19 cellular contexts compared by ENCODE assay signal in genomic region chr2:71250945-71251344, GRCh38. TPM values are rescaled to one million over a fixed set of nuclear protein-coding genes. Genes with fewer than 3 reads are reported as not detected.
DNase-seq lines count a peak whose midpoint lies in the region; ATAC-seq, FAIRE-seq and TF ChIP-seq lines count a peak whose summit lies in the region.
"Had no signal": no experiment of that assay in that cellular context is flagged by ENCODE, and none has a peak within 500 bp of the region (broad histone marks: within the 10 kb centered on the region; RNA-seq: fewer than 3 reads in every experiment).

No MANE protein-coding gene starts in this region.

- H2BK20ac ChIP-seq in H9 (ENCODE audit: low read depth, low read length, poor library complexity, severe bottlenecking): no peak overlapping the region

- no peaks in the 10 kb centered on the region for H3K79me2 ChIP-seq in H9 (ENCODE audit: insufficient read depth, low read length)
- no peaks in the 10 kb centered on the region for H3K79me2 ChIP-seq in HepG2 (ENCODE audit: insufficient read depth, low read length)

- H3K4me3 ChIP-seq in endodermal cell (ENCODE audit: low read length): no peak overlapping the region
- H3K4me3 ChIP-seq in HepG2 (replicated peaks in 1 of 3; ENCODE audit: insufficient read depth in 1 of 3, low read depth in 2 of 3, low read length in 3 of 3): no peak overlapping the region
- H3K4me3 ChIP-seq: K562 had no signal

- H2BK120ac ChIP-seq in H9 (ENCODE audit: low read depth, low read length, poor library complexity, severe bottlenecking): no peak overlapping the region

- H3K4me3 Mint-ChIP-seq in Calu3 (ENCODE audit: low read depth, unreplicated experiment) (no peak overlapping the region), H9 (no peak overlapping the region), endodermal cell (no peak overlapping the region)
- H3K4me3 Mint-ChIP-seq: CD4-positive, alpha-beta T cell had no signal

- H2AFZ ChIP-seq in H9 (ENCODE audit: low read length) (no peak overlapping the region), HepG2 (ENCODE audit: low read length) (no peak overlapping the region)

- H3K56ac ChIP-seq in H9 (ENCODE audit: insufficient read length, low read depth, low read length): no peak overlapping the region

- H2BK12ac ChIP-seq in H9 (ENCODE audit: insufficient read length, low read depth, low read length): no peak overlapping the region

- H3K36me3 Mint-ChIP-seq in Calu3 (ENCODE audit: insufficient read depth, unreplicated experiment): no peaks in the 10 kb centered on the region
- peaks cover 0 to 7% (median 4%) of the 10 kb centered on the region in 3 experiments; a peak in 6 of 7 replicates for H3K36me3 Mint-ChIP-seq in H9 (ENCODE audit: insufficient read depth in 1 of 3, low read depth in 3 of 3)
- no peaks in the 10 kb centered on the region for H3K36me3 Mint-ChIP-seq in endodermal cell (ENCODE audit: low read depth)

- H3K36me3 ChIP-seq in endodermal cell (ENCODE audit: control insufficient read depth, insufficient read depth, low read length): no peaks in the 10 kb centered on the region
- no peaks in the 10 kb centered on the region for H3K36me3 ChIP-seq in HepG2 (replicated peaks in 1 of 2; ENCODE audit: control insufficient read depth in 1 of 2, insufficient read depth in 2 of 2, low read length in 2 of 2)

- BruUV-seq in Calu3 (replicated peaks; lab: Mats Ljungman, UMichigan): no TSS peak
- BruUV-seq in HepG2 (replicated peaks; lab: Mats Ljungman, UMichigan): no TSS peak

- H3K18ac ChIP-seq in H9 (ENCODE audit: insufficient read length, low read depth, low read length): no peak overlapping the region

- H3K27ac Mint-ChIP-seq in Calu3 (ENCODE audit: unreplicated experiment): no peak overlapping the region
- no peak overlapping the region for H3K27ac Mint-ChIP-seq in H9
- no peak overlapping the region for H3K27ac Mint-ChIP-seq in endodermal cell
- H3K27ac Mint-ChIP-seq: CD4-positive, alpha-beta T cell had no signal

- H3K4me1 Mint-ChIP-seq in Calu3 (ENCODE audit: low read depth, unreplicated experiment): no peaks in the 10 kb centered on the region
- peaks cover 0 to 3% of the 10 kb centered on the region in 2 experiments; a peak in 1 of 4 replicates for H3K4me1 Mint-ChIP-seq in H9
- no peaks in the 10 kb centered on the region for H3K4me1 Mint-ChIP-seq in endodermal cell

- H3K4me2 ChIP-seq in H9 (ENCODE audit: insufficient read depth, insufficient read length, low read length) (no peak overlapping the region), HepG2 (ENCODE audit: low read depth, low read length) (no peak overlapping the region)

- no peak overlapping the region for H3K4ac ChIP-seq in H9 (ENCODE audit: low read depth, low read length)

- no peak overlapping the region for H3T11ph ChIP-seq in H9 (ENCODE audit: low read length)

- intact Hi-C loops in Calu3 (cut with micrococcal nuclease; ENCODE audit: unreplicated experiment): no loop called here
- intact Hi-C loops in HepG2 (cut with micrococcal nuclease; ENCODE audit: unreplicated experiment): loop anchor here (2.0 kb wide), 1 partner anchor 62 kb away; no protein-coding TSS in a partner anchor

- no peak for ATAC-seq in GM21390 (IDR thresholded peaks at IDR 0.05; ENCODE audit: unreplicated experiment)
- no peak for ATAC-seq in HepG2
- ATAC-seq: K562 had no signal

- no peaks in the 10 kb centered on the region for H3K27me3 ChIP-seq in H9 (ENCODE audit: insufficient read depth, low read length)
- H3K27me3 ChIP-seq in endodermal cell (ENCODE audit: control insufficient read depth, insufficient read depth, low read length, poor library complexity, severe bottlenecking): no peaks in the 10 kb centered on the region
- H3K27me3 ChIP-seq in HepG2 (ENCODE audit: control insufficient read depth in 1 of 2, insufficient read depth in 2 of 2, low read length in 2 of 2): peaks cover 1 to 15% of the 10 kb centered on the region in 2 experiments; a peak in 3 of 5 replicates

- H3K23me2 ChIP-seq in H9 (ENCODE audit: insufficient read length, low read depth, low read length, poor library complexity, severe bottlenecking): no peaks in the 10 kb centered on the region

- H4K20me1 ChIP-seq in H9 (ENCODE audit: control insufficient read depth, insufficient read depth, insufficient read length) (no peaks in the 10 kb centered on the region), HepG2 (ENCODE audit: insufficient read depth, low read length) (no peaks in the 10 kb centered on the region)

- no peaks in the 10 kb centered on the region for H3K79me1 ChIP-seq in H9 (ENCODE audit: insufficient read depth, low read depth, low read length, poor library complexity, severe bottlenecking)

- H3K27me3 Mint-ChIP-seq in Calu3 (ENCODE audit: unreplicated experiment) (peaks cover 61% of the 10 kb centered on the region), H9 (ENCODE audit: low read depth) (peaks cover 12% of the 10 kb centered on the region), endodermal cell (ENCODE audit: insufficient read depth) (peaks cover 20% of the 10 kb centered on the region)

- no peak overlapping the region for H2BK15ac ChIP-seq in H9 (ENCODE audit: low read depth, low read length)

- H3K9me3 Mint-ChIP-seq in Calu3 (ENCODE audit: low read depth, unreplicated experiment): peaks cover 5% of the 10 kb centered on the region
- H3K9me3 Mint-ChIP-seq in H9: peaks cover 19 to 30% of the 10 kb centered on the region in 2 experiments
- H3K9me3 Mint-ChIP-seq in endodermal cell: peaks cover 28% of the 10 kb centered on the region
- H3K9me3 Mint-ChIP-seq: CD4-positive, alpha-beta T cell had no signal

- H3K27ac ChIP-seq in H9 (ENCODE audit: insufficient read length, low read depth, low read length) (no peak overlapping the region), endodermal cell (ENCODE audit: low read depth, low read length) (no peak overlapping the region), HepG2 (ENCODE audit: extremely low read length, insufficient read depth, low read length) (no peak overlapping the region)

- CTCF ChIA-PET in Calu3 (lab: Charles Lee): interaction anchor here (0.6 kb wide), 1 partner anchor 1852 kb away, joined by 3 read pairs; no protein-coding TSS in a partner anchor
- CTCF ChIA-PET in HepG2 (lab: Yijun Ruan, JAX; ENCODE audit: low intra/inter-chr PET ratio, low total read pairs): no interaction called here

- DNase-seq in Calu3 (peak; percentile 2), H9 (peak; percentile 55), NCI-H748 treated with DMSO at 0.1 percent for 48 hours (lab: John Stamatoyannopoulos, UW) (peak; percentile 1), endodermal cell (peak; percentile 56), HepG2 (ENCODE audit: low spot score) (no peak), retina (no peak)
- DNase-seq in activated CD4-positive, alpha-beta T cell treated with anti-CD3 and anti-CD28 coated beads, Interleukin-2, amount 50 U/mL, for 1 hour: no peak
- DNase-seq: ACHN; C1 segment of cervical spinal cord; CD4-positive, alpha-beta T cell; DMS153; DMS79 treated with DMSO at 0.1 percent for 48 hours; EL; GDM1; H7 had no signal

- no peak overlapping the region for H3K23ac ChIP-seq in H9 (ENCODE audit: insufficient read length, low read depth, low read length)

- POLR2A ChIA-PET in HepG2 (lab: Yijun Ruan, JAX): no interaction called here

- H4K8ac ChIP-seq in H9 (replicated peaks; ENCODE audit: insufficient read length, low read depth, low read length): no peak overlapping the region

- TF ChIP-seq RAD21 in HepG2 (CRISPR knock-in tag; IDR thresholded peaks at IDR 0.05): no peak

- no CpG with 5 or more reads among the region's 8 CpGs for WGBS in H9 (ENCODE audit: extremely low coverage, insufficient read length, low lambda C conversion rate)
- 91 to 97% methylated on average over 7 to 8 of the region's 8 CpGs for WGBS in endodermal cell (ENCODE audit: insufficient coverage in 1 of 2, insufficient read length in 1 of 2), 2 experiments
- WGBS in HepG2 (ENCODE audit: low lambda C conversion rate): 22% methylated on average over 8 of the region's 8 CpGs

- H2BK5ac ChIP-seq in H9 (ENCODE audit: insufficient read length, low read length): no peak overlapping the region

- H3K14ac ChIP-seq in H9 (ENCODE audit: insufficient read depth, low read length): no peak overlapping the region

- in situ Hi-C loops in HepG2 (cut with HindIII; ENCODE audit: extremely low pct_ligation_motif_present, low pct_unique_long_range_greater_than_20kb): no loop called here

- FAIRE-seq in HepG2 (lab: Jason Lieb, UNC): no peak
- FAIRE-seq: GM12892, GM19239, K562 had no signal

- TF ChIP-seq CTCF in Calu3 (IDR thresholded peaks at IDR 0.05; ENCODE audit: unreplicated experiment) (no peak), H9 (conservative IDR thresholded peaks at IDR 0.05) (0 out of 3 replicates have a peak, but pooled peaks have one; percentile 16), endodermal cell (conservative IDR thresholded peaks at IDR 0.05) (no peak), HepG2 (CRISPR knock-in tag; IDR thresholded peaks at IDR 0.05) (no peak)

- TF ChIP-seq POLR2A in HepG2 (IDR thresholded peaks at IDR 0.05; ENCODE audit: insufficient read depth in 1 of 2, low read depth in 2 of 2, low read length in 2 of 2): no peak

- H3K9ac ChIP-seq in H9 (ENCODE audit: extremely low read depth, insufficient read length, low read length) (no peak overlapping the region), endodermal cell (ENCODE audit: extremely low read depth, low read length, poor library complexity, severe bottlenecking) (no peak overlapping the region), HepG2 (ENCODE audit: insufficient read depth, low read depth, low read length) (no peak overlapping the region)

- H4K5ac ChIP-seq in H9 (ENCODE audit: insufficient read length, low read depth, low read length): no peak overlapping the region

- H3K9me3 ChIP-seq in H9 (ENCODE audit: control insufficient read depth, low read depth, low read length): no peaks in the 10 kb centered on the region
- no peaks in the 10 kb centered on the region for H3K9me3 ChIP-seq in endodermal cell (ENCODE audit: control insufficient read depth, low read length)
- H3K9me3 ChIP-seq in HepG2 (ENCODE audit: low read length): no peaks in the 10 kb centered on the region

- no peak for TF ChIP-seq EP300 in HepG2 (IDR thresholded peaks at IDR 0.05; ENCODE audit: low read depth in 2 of 2, low read length in 2 of 2)
- no peak for TF ChIP-seq EP300 in HepG2 (CRISPR knock-in tag; IDR thresholded peaks at IDR 0.05; ENCODE audit: borderline replicate concordance)

- H4K91ac ChIP-seq in H9 (ENCODE audit: insufficient read length, low read depth, low read length): no peak overlapping the region

- H2AK5ac ChIP-seq in H9 (ENCODE audit: insufficient read length, low read length): no peak overlapping the region

- no peaks in the 10 kb centered on the region; the same call in 1 of the 2 replicates for H3K4me1 ChIP-seq in H9 (ENCODE audit: insufficient read depth, low read length)
- no peaks in the 10 kb centered on the region for H3K4me1 ChIP-seq in endodermal cell (ENCODE audit: control insufficient read depth, insufficient read depth, low read length)
- H3K4me1 ChIP-seq in HepG2 (ENCODE audit: insufficient read depth, low read length): no peaks in the 10 kb centered on the region

RNA-seq across cellular contexts. Expression of gene PAIP2B, which starts 24.0 kb away (rescaled TPM):
- total RNA-seq in Calu3 (2022) (3.6 and 4.0 TPM in 2 replicates), H9 (2021) (16.8 and 17.7 TPM in 2 replicates), endodermal cell (10 to 100 TPM; 21.2 to 29.6 TPM), HepG2 (2016; rRNA removed; fragmentation: Illumina TruSeq; extraction: Trizol) (0.29 and 0.46 TPM in 2 replicates)
- polyA plus RNA-seq in endodermal cell (2013, experiment 1 of 2): 6.8 TPM
- polyA plus RNA-seq in endodermal cell (2013, experiment 2 of 2): 5.9 TPM
- under 0.01 TPM in 1 of 2 replicates, not detected in the other for total RNA-seq in HepG2 (2016; cell fraction: cytosol; rRNA removed; fragmentation: Illumina TruSeq; extraction: Trizol; ENCODE audit: low read depth)
- total RNA-seq in HepG2 (2016; cell fraction: insoluble cytoplasmic fraction; rRNA removed; fragmentation: Illumina TruSeq; extraction: Trizol): 0.26 and 0.46 TPM in 2 replicates
- total RNA-seq in HepG2 (2016; cell fraction: membrane; rRNA removed; fragmentation: Illumina TruSeq; extraction: Trizol): 0.12 and 0.17 TPM in 2 replicates
- 0.25 TPM in 2 replicates for total RNA-seq in HepG2 (2016; cell fraction: nucleus; rRNA removed; fragmentation: Illumina TruSeq; extraction: Trizol)
- 0.16 and 0.18 TPM in 2 replicates for polyA plus RNA-seq in HepG2 (2011; rRNA removed)
- polyA plus RNA-seq in HepG2 (2011; cell fraction: cytosol; rRNA removed): 0.08 and 0.21 TPM in 2 replicates
- 0.08 and 0.24 TPM in 2 replicates for polyA plus RNA-seq in HepG2 (2011; cell fraction: nucleus; rRNA removed)
- 0.31 and 0.78 TPM in 2 replicates for polyA plus RNA-seq in HepG2 (2012)
- 0.03 and 0.05 TPM in 2 replicates for polyA plus RNA-seq in HepG2 (2016; cell fraction: cytosol; fragmentation: Illumina TruSeq; extraction: Trizol; ENCODE audit: low read depth)
- 0.28 and 0.29 TPM in 2 replicates for polyA plus RNA-seq in HepG2 (2016; cell fraction: insoluble cytoplasmic fraction; fragmentation: Illumina TruSeq; extraction: Trizol; ENCODE audit: low read depth)
- polyA plus RNA-seq in HepG2 (2016; cell fraction: membrane; fragmentation: Illumina TruSeq; extraction: Trizol; ENCODE audit: low read depth): 0.05 and 0.06 TPM in 2 replicates
- polyA plus RNA-seq in HepG2 (2016; cell fraction: nucleus; fragmentation: Illumina TruSeq; extraction: Trizol; ENCODE audit: insufficient read depth, low read depth): 0.26 and 0.29 TPM in 2 replicates
- 0.02 and 0.14 TPM in 2 replicates for polyA minus RNA-seq in HepG2 (2011; rRNA and poly(A)+ RNA removed; ENCODE audit: low replicate concordance)
- polyA minus RNA-seq in HepG2 (2011; cell fraction: cytosol; rRNA and poly(A)+ RNA removed): 0.18 and 0.30 TPM in 2 replicates
- 0.26 and 0.37 TPM in 2 replicates for polyA minus RNA-seq in HepG2 (2011; cell fraction: nucleus; rRNA and poly(A)+ RNA removed)

Comparison
In these comparisons a context has a peak if more than half of its experiments do, and no peak if none do; other contexts are left out.
1. DNase-seq: peak in Calu3 (single experiment), H9 (single experiment), NCI-H748 treated with DMSO at 0.1 percent for 48 hours (single experiment) and endodermal cell (single experiment); none in activated CD4-positive, alpha-beta T cell treated with anti-CD3 and anti-CD28 coated beads, Interleukin-2, amount 50 U/mL, for 1 hour (single experiment), HepG2 (single experiment) and retina (single experiment).